Comparison of ENCODE assay signal across 16 cellular contexts in the genomic region with DNA sequence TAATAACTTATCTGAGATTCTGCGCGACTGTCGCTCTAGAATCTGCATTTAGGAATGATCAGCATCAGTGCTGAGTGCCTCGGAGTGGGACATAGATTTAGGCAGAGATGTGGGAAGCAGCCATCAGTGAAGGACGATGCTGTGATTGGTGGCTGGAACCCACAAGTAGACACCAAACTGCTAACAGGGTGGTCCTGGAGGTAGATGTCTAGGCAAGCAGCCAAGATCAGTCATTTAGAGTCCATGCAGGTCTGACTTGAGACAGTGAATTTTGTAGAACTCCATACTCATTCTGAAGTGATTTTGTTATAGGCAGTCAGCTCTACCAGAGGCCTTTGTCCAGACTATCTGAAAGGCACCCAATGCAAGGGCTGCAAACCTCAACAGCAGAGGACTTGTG. TPM values are rescaled to one million over a fixed set of nuclear protein-coding genes. Genes with fewer than 3 reads are reported as not detected.
DNase-seq lines count a peak whose midpoint lies in the region; ATAC-seq and TF ChIP-seq lines count a peak whose summit lies in the region.
"Had no signal": no experiment of that assay in that cellular context is flagged by ENCODE, and none has a peak within 500 bp of the region (broad histone marks: within the 10 kb centered on the region; RNA-seq: fewer than 3 reads in every experiment).

No MANE protein-coding gene starts in this region.

- H2AFZ ChIP-seq in IMR-90 (replicated peaks; ENCODE audit: low read length, poor library complexity) = no peak overlapping the region

- no peak for TF ChIP-seq RAD21 in IMR-90 (IDR thresholded peaks at IDR 0.05; ENCODE audit: low read length)

- intact Hi-C loops in IMR-90 (cut with micrococcal nuclease) (no loop called here), ascending aorta (cut with DNase I) (no loop called here), lower lobe of right lung (cut with DNase I) (no loop called here), tibial artery (cut with DNase I; ENCODE audit: low total_unique reads) (loop anchor here (5.0 to 10.0 kb wide), 2 partner anchors 51 to 56 kb away; a partner anchor contains a TSS), cardiac septum (cut with DNase I) (no loop called here)

- H3K36me3 ChIP-seq in IMR-90 (ENCODE audit: control insufficient read depth, insufficient read depth, low read length) (no peaks in the 10 kb centered on the region), ascending aorta (no peaks in the 10 kb centered on the region), lower lobe of right lung (no peaks in the 10 kb centered on the region), tibial artery (no peaks in the 10 kb centered on the region)
- H3K36me3 ChIP-seq: gastroesophageal sphincter had no signal

- H4K91ac ChIP-seq in IMR-90 (ENCODE audit: insufficient read depth, low read depth, low read length) = peak overlapping the region; percentile 29; the same call in 1 of the 2 replicates

- H3K9me1 ChIP-seq in IMR-90 (ENCODE audit: insufficient read depth, low read length) = peaks cover 25% of the 10 kb centered on the region

- no peak for ATAC-seq in IMR-90 (ENCODE audit: low read depth)
- ATAC-seq in lower lobe of right lung = no peak
- ATAC-seq: gastroesophageal sphincter, psoas muscle had no signal

- H3K27ac ChIP-seq in IMR-90 (ENCODE audit: insufficient read depth, low read length) (no peak overlapping the region), ascending aorta (peak overlapping the region; percentile 72 to 89), lower lobe of right lung (peak overlapping the region; percentile 74), tibial artery (peak overlapping the region; percentile 60 to 65)

- H3K9me3 ChIP-seq in IMR-90 (ENCODE audit: control insufficient read depth, insufficient read depth, low read length) (no peaks in the 10 kb centered on the region), ascending aorta (no peaks in the 10 kb centered on the region), lower lobe of right lung (no peaks in the 10 kb centered on the region), tibial artery (no peaks in the 10 kb centered on the region)
- H3K9me3 ChIP-seq: gastroesophageal sphincter, psoas muscle had no signal

- in situ Hi-C loops in IMR-90 (cut with MboI; ENCODE audit: low sequenced_read_pairs) = no loop called here

- peak overlapping the region; percentile 80 for H2BK120ac ChIP-seq in IMR-90 (ENCODE audit: low read depth, low read length)

- H4K20me1 ChIP-seq in IMR-90 (ENCODE audit: insufficient read depth, low read length) = no peaks in the 10 kb centered on the region

- peak overlapping the region; percentile 65; the same call in 1 of the 2 replicates for H3K14ac ChIP-seq in IMR-90 (replicated peaks; ENCODE audit: low read depth, low read length)

- H2AK5ac ChIP-seq in IMR-90 (ENCODE audit: low read depth, low read length) = peak overlapping the region; percentile 90; the same call in 1 of the 2 replicates

- DNase-seq in IMR-90 = no peak
- no peak for DNase-seq in ascending aorta (ENCODE audit: low spot score in 2 of 2)
- DNase-seq in lower lobe of right lung = no peak
- DNase-seq in tibial artery = no peak
- no peak for DNase-seq in NCI-H1930 (lab: John Stamatoyannopoulos, UW)
- DNase-seq in effector CD8-positive, alpha-beta T cell (lab: John Stamatoyannopoulos, UW) = no peak
- no peak for DNase-seq in cardiac septum (ENCODE audit: low spot score)
- DNase-seq in cerebellum (ENCODE audit: low spot score) = no peak
- DNase-seq: activated CD4-positive, alpha-beta memory T cell treated with anti-CD3 and anti-CD28 coated beads for 36 hours; DND-41; H9; naive thymus-derived CD4-positive, alpha-beta T cell; NCI-H510A; psoas muscle; stimulated activated naive CD4-positive, alpha-beta T cell treated with Interleukin-2 at 50 U/mL for 16 hours had no signal

- no peak overlapping the region for H2BK5ac ChIP-seq in IMR-90 (ENCODE audit: low read depth, low read length, poor library complexity, severe bottlenecking)

- dilution Hi-C loops in IMR-90 (cut with HindIII; ENCODE audit: low sequenced_read_pairs, unreplicated experiment) = no loop called here

- CTCF ChIA-PET in IMR-90 (lab: Yijun Ruan, JAX) = no interaction called here

- no peak for TF ChIP-seq POLR2A in IMR-90 (IDR thresholded peaks at IDR 0.05; ENCODE audit: low read depth, low read length)

- H3K18ac ChIP-seq in IMR-90 (ENCODE audit: low read depth, low read length) = peak overlapping the region; percentile 71; the same call in 1 of the 2 replicates

- H3K4me1 ChIP-seq in IMR-90 (ENCODE audit: control insufficient read depth, insufficient read depth, low read length) = peaks cover 15% of the 10 kb centered on the region
- peaks cover 4 to 8% of the 10 kb centered on the region in 2 donors for H3K4me1 ChIP-seq in ascending aorta
- H3K4me1 ChIP-seq in lower lobe of right lung = peaks cover 48% of the 10 kb centered on the region
- H3K4me1 ChIP-seq in tibial artery = peaks cover 0 to 21% (median 14%) of the 10 kb centered on the region in 4 donors

- H3K23ac ChIP-seq in IMR-90 (ENCODE audit: low read depth, low read length) = no peak overlapping the region

- H4K5ac ChIP-seq in IMR-90 (ENCODE audit: low read depth, low read length) = no peak overlapping the region; the same call in 1 of the 2 replicates

- H3K9ac ChIP-seq in IMR-90 (ENCODE audit: low read depth, low read length) = no peak overlapping the region

- no peak overlapping the region for H3K56ac ChIP-seq in IMR-90 (ENCODE audit: extremely low read depth, insufficient read depth, low read length)

- no peak overlapping the region for H3K4me3 ChIP-seq in IMR-90 (ENCODE audit: insufficient read depth, low read depth, low read length)
- H3K4me3 ChIP-seq in ascending aorta = no peak overlapping the region
- no peak overlapping the region for H3K4me3 ChIP-seq in lower lobe of right lung
- H3K4me3 ChIP-seq in tibial artery = no peak overlapping the region
- H3K4me3 ChIP-seq: gastroesophageal sphincter, psoas muscle had no signal

- peak overlapping the region in 1 of 2 experiments; percentile 30; a peak in 2 of 4 replicates for H4K8ac ChIP-seq in IMR-90 (ENCODE audit: low read depth in 2 of 2, low read length in 2 of 2)

- peak overlapping the region; percentile 77 for H2BK20ac ChIP-seq in IMR-90 (ENCODE audit: low read depth, low read length)

- H2BK15ac ChIP-seq in IMR-90 (ENCODE audit: low read depth, low read length) = peak overlapping the region; percentile 72; the same call in 2 of the 3 replicates

- POLR2A ChIA-PET in IMR-90 (lab: Charles Lee; ENCODE audit: unreplicated experiment) = no interaction called here

- 50% methylated on average over 2 of the region's 5 CpGs; no CpG with 5 or more reads in 1 of the 2 experiments for WGBS in IMR-90 (ENCODE audit: extremely low coverage in 2 of 2, insufficient read length in 1 of 2), 2 experiments

- no peak overlapping the region for H3K4me2 ChIP-seq in IMR-90 (ENCODE audit: low read depth, low read length)

- H3K79me1 ChIP-seq in IMR-90 (ENCODE audit: low read depth in 1 of 2, low read length in 2 of 2) = no peaks in the 10 kb centered on the region

- H3K27me3 ChIP-seq in IMR-90 (ENCODE audit: control insufficient read depth, insufficient read depth, low read length) = no peaks in the 10 kb centered on the region
- H3K27me3 ChIP-seq in ascending aorta = no peaks in the 10 kb centered on the region
- no peaks in the 10 kb centered on the region for H3K27me3 ChIP-seq in lower lobe of right lung (ENCODE audit: low read depth)
- H3K27me3 ChIP-seq in tibial artery = no peaks in the 10 kb centered on the region
- H3K27me3 ChIP-seq: gastroesophageal sphincter had no signal

- TF ChIP-seq CTCF in IMR-90 (conservative IDR thresholded peaks at IDR 0.05; ENCODE audit: low read depth, low read length) (no peak), ascending aorta (IDR thresholded peaks at IDR 0.05) (no peak), lower lobe of right lung (IDR thresholded peaks at IDR 0.05) (no peak), tibial artery (IDR thresholded peaks at IDR 0.05) (no peak)

- peak overlapping the region; percentile 85 for H3K4ac ChIP-seq in IMR-90 (ENCODE audit: low read depth, low read length)

- no peak overlapping the region for H2AK9ac ChIP-seq in IMR-90 (replicated peaks; ENCODE audit: low read depth, low read length, poor library complexity)

- BruUV-seq in IMR-90 (replicated peaks; lab: Mats Ljungman, UMichigan) = no TSS peak

TF ChIP-seq in IMR-90, 13 proteins besides CTCF, POLR2A, EP300 and RAD21 (continues in another document):
- TF ChIP-seq SMC3 (IDR thresholded peaks at IDR 0.05; ENCODE audit: low read depth, low read length) (no peak), RCOR1 (IDR thresholded peaks at IDR 0.05; ENCODE audit: insufficient replicate concordance, low read length) (no peak), NFE2L2 (IDR thresholded peaks at IDR 0.05; ENCODE audit: low read depth, low read length) (no peak), RFX5 (IDR thresholded peaks at IDR 0.05; ENCODE audit: low read depth, low read length) (no peak), MAZ (IDR thresholded peaks at IDR 0.05; ENCODE audit: borderline replicate concordance, low read depth, low read length) (no peak), MXI1 (IDR thresholded peaks at IDR 0.05; ENCODE audit: borderline replicate concordance, low read depth, low read length) (no peak), CEBPB (IDR thresholded peaks at IDR 0.05; ENCODE audit: low read depth, low read length) (no peak), CHD1 (IDR thresholded peaks at IDR 0.05; ENCODE audit: low read depth, low read length) (no peak), FOS (IDR thresholded peaks at IDR 0.05; ENCODE audit: low read depth, low read length) (no peak), MAFK (IDR thresholded peaks at IDR 0.05; ENCODE audit: low read depth, low read length) (no peak)
- TF ChIP-seq, protein P1, sequence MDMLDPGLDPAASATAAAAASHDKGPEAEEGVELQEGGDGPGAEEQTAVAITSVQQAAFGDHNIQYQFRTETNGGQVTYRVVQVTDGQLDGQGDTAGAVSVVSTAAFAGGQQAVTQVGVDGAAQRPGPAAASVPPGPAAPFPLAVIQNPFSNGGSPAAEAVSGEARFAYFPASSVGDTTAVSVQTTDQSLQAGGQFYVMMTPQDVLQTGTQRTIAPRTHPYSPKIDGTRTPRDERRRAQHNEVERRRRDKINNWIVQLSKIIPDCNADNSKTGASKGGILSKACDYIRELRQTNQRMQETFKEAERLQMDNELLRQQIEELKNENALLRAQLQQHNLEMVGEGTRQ (IDR thresholded peaks at IDR 0.05; ENCODE audit: low read depth, low read length) = no peak

RNA-seq across cellular contexts. Expression of a gene that starts 51.8 kb away (rescaled TPM):
- total RNA-seq in IMR-90 (2012; rRNA removed) (7.2 and 8.3 TPM in 2 replicates), ascending aorta (169 TPM), lower lobe of right lung (72.4 TPM), cardiac septum (15.4 TPM), cerebellum (82.8 TPM)
- polyA plus RNA-seq in IMR-90 (2012; rRNA removed) = 2.2 TPM in 2 replicates
- polyA plus RNA-seq in IMR-90 (2012; cell fraction: cytosol; rRNA removed) = 0.53 and 0.82 TPM in 2 replicates
- polyA plus RNA-seq in IMR-90 (2012; cell fraction: nucleus; rRNA removed; ENCODE audit: low replicate concordance) = 0.97 and 7.2 TPM in 2 replicates
